Comparison of ENCODE assay signal across 22 cellular contexts in genomic region chr11:106442032-106442431, GRCh38.
A peak's percentile ranks its signal among the peaks of the same experiment; 100 is the strongest.
DNase-seq lines count a peak whose midpoint lies in the region; ATAC-seq, FAIRE-seq and TF ChIP-seq lines count a peak whose summit lies in the region.
"Had no signal": no experiment of that assay in that cellular context is flagged by ENCODE, and none has a peak within 500 bp of the region (broad histone marks: within the 10 kb centered on the region; RNA-seq: fewer than 3 reads in every experiment).

No MANE protein-coding gene starts in this region.

- DNase-seq in PC-3: peak; percentile 79
- DNase-seq in fibroblast of peridontal ligament (ENCODE audit: extremely low read depth): peak; percentile 20
- DNase-seq in esophagus squamous epithelium (lab: John Stamatoyannopoulos, UW): no peak
- DNase-seq in NCI-H524 treated with DMSO at 0.1 percent for 48 hours (lab: John Stamatoyannopoulos, UW): no peak
- DNase-seq: 8988T; ACHN; AML-193; C1 segment of cervical spinal cord; Calu3; CD4-positive, alpha-beta memory T cell; COR-L47; DMS53; DMS79 treated with DMSO at 0.1 percent for 48 hours; GDM1; GOT3 had no signal

- FAIRE-seq in G401.6 (lab: Jason Lieb, UNC): peak; percentile 47
- FAIRE-seq: A549, GM12891, GM18507, H54 had no signal

- TF ChIP-seq CTCF in PC-3 (conservative IDR thresholded peaks at IDR 0.05; ENCODE audit: low read depth, low read length) (no peak), esophagus squamous epithelium (IDR thresholded peaks at IDR 0.05) (no peak)

- CTCF ChIA-PET in PC-3 (lab: Charles Lee): no interaction called here

- POLR2A ChIA-PET in PC-3 (lab: Charles Lee; ENCODE audit: unreplicated experiment): no interaction called here

- no peaks in the 10 kb centered on the region for H3K9me2 ChIP-seq in PC-3 (replicated peaks; ENCODE audit: low read length)

- H3K4me3 ChIP-seq in PC-3 (ENCODE audit: low read length) (peak overlapping the region; percentile 6; the same call in 1 of the 2 replicates), esophagus squamous epithelium (no peak overlapping the region)
- H3K4me3 ChIP-seq: A549, HAP-1 had no signal

- no peak overlapping the region for H3K9ac ChIP-seq in PC-3 (ENCODE audit: low read length)

- H4K20me1 ChIP-seq in PC-3 (ENCODE audit: low read length): no peaks in the 10 kb centered on the region

- 65 to 68% methylated on average over 1 of the region's 1 CpG for WGBS in esophagus squamous epithelium, 2 donors

- H3K36me3 ChIP-seq in PC-3 (ENCODE audit: low read depth, low read length) (no peaks in the 10 kb centered on the region), esophagus squamous epithelium (no peaks in the 10 kb centered on the region)
- H3K36me3 ChIP-seq: HAP-1 had no signal

- no peaks in the 10 kb centered on the region for H3K9me3 ChIP-seq in PC-3 (ENCODE audit: low read length)
- H3K9me3 ChIP-seq in esophagus squamous epithelium: no peaks in the 10 kb centered on the region
- H3K9me3 ChIP-seq: A549, HAP-1 had no signal

- peak; percentile 93 for ATAC-seq in PC-3
- ATAC-seq in SK-N-SH treated with all-trans-retinoic acid at 6 μM for 48 hours: no peak
- ATAC-seq: A549 had no signal

- H3K4me1 ChIP-seq in PC-3 (ENCODE audit: insufficient read depth, low read length) (peaks cover 21% of the 10 kb centered on the region), esophagus squamous epithelium (no peaks in the 10 kb centered on the region)
- H3K4me1 ChIP-seq: A549, HAP-1 had no signal

- H3K79me2 ChIP-seq in PC-3 (ENCODE audit: low read length): no peaks in the 10 kb centered on the region

- intact Hi-C loops in PC-3 (cut with micrococcal nuclease): no loop called here
- intact Hi-C loops in esophagus squamous epithelium (cut with DNase I): no loop called here

- H3K27ac ChIP-seq in PC-3 (ENCODE audit: low read length) (peak overlapping the region; percentile 46), esophagus squamous epithelium (no peak overlapping the region)
- H3K27ac ChIP-seq: A549 had no signal

- H3K4me2 ChIP-seq in PC-3 (ENCODE audit: low read length): peak overlapping the region; percentile 64
- H3K4me2 ChIP-seq: A549 had no signal

- TF ChIP-seq POLR2A in esophagus squamous epithelium (IDR thresholded peaks at IDR 0.05): no peak

- H3K27me3 ChIP-seq in PC-3 (ENCODE audit: low read length) (no peaks in the 10 kb centered on the region), esophagus squamous epithelium (peaks cover 0 to 2% (median 0%) of the 10 kb centered on the region in 4 donors)

- no TSS peak for BruUV-seq in PC-3 (replicated peaks; lab: Mats Ljungman, UMichigan)

- H3F3A ChIP-seq in PC-3 (ENCODE audit: low read length, unreplicated experiment): no peaks in the 10 kb centered on the region

- H2AFZ ChIP-seq in PC-3 (ENCODE audit: low read length): no peak overlapping the region

TF ChIP-seq in SK-N-SH treated with all-trans-retinoic acid at 6 μM for 48 hours, 23 proteins besides CTCF, POLR2A, EP300 and RAD21:
- TF ChIP-seq TOX (CRISPR knock-in tag; IDR thresholded peaks at IDR 0.05; ENCODE audit: borderline replicate concordance) (no peak), SNAI2 (CRISPR knock-in tag; IDR thresholded peaks at IDR 0.05) (no peak), ZFP3 (CRISPR knock-in tag; IDR thresholded peaks at IDR 0.05) (no peak), ZNF565 (CRISPR knock-in tag; conservative IDR thresholded peaks at IDR 0.05; ENCODE audit: low read depth) (no peak), CSRNP3 (CRISPR knock-in tag; IDR thresholded peaks at IDR 0.05) (no peak), BACH2 (CRISPR knock-in tag; IDR thresholded peaks at IDR 0.05; ENCODE audit: borderline replicate concordance) (no peak), CSDC2 (CRISPR knock-in tag; IDR thresholded peaks at IDR 0.05) (no peak), POU6F1 (CRISPR knock-in tag; IDR thresholded peaks at IDR 0.05; ENCODE audit: borderline replicate concordance, low read depth) (no peak)
- TF ChIP-seq, protein P1, sequence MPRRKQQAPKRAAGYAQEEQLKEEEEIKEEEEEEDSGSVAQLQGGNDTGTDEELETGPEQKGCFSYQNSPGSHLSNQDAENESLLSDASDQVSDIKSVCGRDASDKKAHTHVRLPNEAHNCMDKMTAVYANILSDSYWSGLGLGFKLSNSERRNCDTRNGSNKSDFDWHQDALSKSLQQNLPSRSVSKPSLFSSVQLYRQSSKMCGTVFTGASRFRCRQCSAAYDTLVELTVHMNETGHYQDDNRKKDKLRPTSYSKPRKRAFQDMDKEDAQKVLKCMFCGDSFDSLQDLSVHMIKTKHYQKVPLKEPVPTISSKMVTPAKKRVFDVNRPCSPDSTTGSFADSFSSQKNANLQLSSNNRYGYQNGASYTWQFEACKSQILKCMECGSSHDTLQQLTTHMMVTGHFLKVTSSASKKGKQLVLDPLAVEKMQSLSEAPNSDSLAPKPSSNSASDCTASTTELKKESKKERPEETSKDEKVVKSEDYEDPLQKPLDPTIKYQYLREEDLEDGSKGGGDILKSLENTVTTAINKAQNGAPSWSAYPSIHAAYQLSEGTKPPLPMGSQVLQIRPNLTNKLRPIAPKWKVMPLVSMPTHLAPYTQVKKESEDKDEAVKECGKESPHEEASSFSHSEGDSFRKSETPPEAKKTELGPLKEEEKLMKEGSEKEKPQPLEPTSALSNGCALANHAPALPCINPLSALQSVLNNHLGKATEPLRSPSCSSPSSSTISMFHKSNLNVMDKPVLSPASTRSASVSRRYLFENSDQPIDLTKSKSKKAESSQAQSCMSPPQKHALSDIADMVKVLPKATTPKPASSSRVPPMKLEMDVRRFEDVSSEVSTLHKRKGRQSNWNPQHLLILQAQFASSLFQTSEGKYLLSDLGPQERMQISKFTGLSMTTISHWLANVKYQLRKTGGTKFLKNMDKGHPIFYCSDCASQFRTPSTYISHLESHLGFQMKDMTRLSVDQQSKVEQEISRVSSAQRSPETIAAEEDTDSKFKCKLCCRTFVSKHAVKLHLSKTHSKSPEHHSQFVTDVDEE (CRISPR knock-in tag; IDR thresholded peaks at IDR 0.05): no peak
- TF ChIP-seq, protein P2, sequence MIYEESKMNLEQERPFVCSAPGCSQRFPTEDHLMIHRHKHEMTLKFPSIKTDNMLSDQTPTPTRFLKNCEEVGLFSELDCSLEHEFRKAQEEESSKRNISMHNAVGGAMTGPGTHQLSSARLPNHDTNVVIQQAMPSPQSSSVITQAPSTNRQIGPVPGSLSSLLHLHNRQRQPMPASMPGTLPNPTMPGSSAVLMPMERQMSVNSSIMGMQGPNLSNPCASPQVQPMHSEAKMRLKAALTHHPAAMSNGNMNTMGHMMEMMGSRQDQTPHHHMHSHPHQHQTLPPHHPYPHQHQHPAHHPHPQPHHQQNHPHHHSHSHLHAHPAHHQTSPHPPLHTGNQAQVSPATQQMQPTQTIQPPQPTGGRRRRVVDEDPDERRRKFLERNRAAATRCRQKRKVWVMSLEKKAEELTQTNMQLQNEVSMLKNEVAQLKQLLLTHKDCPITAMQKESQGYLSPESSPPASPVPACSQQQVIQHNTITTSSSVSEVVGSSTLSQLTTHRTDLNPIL (CRISPR knock-in tag; IDR thresholded peaks at IDR 0.05; ENCODE audit: low read depth): no peak
- TF ChIP-seq, protein P3, sequence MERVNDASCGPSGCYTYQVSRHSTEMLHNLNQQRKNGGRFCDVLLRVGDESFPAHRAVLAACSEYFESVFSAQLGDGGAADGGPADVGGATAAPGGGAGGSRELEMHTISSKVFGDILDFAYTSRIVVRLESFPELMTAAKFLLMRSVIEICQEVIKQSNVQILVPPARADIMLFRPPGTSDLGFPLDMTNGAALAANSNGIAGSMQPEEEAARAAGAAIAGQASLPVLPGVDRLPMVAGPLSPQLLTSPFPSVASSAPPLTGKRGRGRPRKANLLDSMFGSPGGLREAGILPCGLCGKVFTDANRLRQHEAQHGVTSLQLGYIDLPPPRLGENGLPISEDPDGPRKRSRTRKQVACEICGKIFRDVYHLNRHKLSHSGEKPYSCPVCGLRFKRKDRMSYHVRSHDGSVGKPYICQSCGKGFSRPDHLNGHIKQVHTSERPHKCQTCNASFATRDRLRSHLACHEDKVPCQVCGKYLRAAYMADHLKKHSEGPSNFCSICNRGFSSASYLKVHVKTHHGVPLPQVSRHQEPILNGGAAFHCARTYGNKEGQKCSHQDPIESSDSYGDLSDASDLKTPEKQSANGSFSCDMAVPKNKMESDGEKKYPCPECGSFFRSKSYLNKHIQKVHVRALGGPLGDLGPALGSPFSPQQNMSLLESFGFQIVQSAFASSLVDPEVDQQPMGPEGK (CRISPR knock-in tag; IDR thresholded peaks at IDR 0.05; ENCODE audit: borderline replicate concordance): no peak
TF ChIP-seq in SK-N-SH treated with all-trans-retinoic acid at 6 μM for 48 hours: peak in this region for 0.

Comparison
In these comparisons a context has a peak if more than half of its experiments do, and no peak if none do; other contexts are left out.
1. DNase-seq: peak in PC-3 (single experiment) and fibroblast of peridontal ligament (single experiment); none in esophagus squamous epithelium (single experiment) and NCI-H524 treated with DMSO at 0.1 percent for 48 hours (single experiment).